11 cellular contexts compared by ENCODE assay signal in the genomic region with DNA sequence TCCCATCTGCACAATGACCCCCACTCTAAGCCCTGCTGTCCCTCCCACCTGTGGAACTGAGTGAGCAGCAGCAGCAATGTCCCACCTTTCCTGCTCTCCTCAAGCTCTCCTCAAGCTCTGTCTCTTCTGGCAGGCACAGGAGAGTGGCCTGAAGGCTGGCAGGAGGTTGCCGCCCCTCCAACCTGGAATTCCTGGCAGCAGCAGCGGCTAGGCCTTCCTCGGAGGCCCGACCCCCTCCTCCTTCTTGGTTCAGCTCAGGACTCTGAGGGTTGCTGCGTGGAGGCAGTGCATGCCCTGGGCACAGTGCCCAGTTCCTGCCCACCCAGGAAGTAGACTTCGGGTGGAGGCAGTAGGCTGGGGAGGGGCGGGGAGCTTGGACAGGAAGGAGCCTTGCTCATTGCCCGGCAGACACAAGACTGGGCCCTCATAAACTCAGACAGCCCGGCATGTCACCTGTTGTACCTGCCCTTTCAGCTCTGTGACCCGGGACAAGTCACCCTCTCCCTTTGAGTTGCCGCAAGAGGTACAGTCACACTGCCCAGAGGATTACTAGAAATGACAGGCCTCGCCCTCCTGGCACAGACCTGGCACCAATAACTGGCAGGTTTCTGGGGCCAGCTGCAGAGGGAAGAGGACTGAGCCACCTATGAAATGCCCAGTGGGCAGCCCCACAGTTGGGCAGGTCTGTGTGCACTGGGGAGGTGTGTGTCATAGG. TPM values are rescaled to one million over a fixed set of nuclear protein-coding genes. Genes with fewer than 3 reads are reported as not detected.
DNase-seq lines count a peak whose midpoint lies in the region; ATAC-seq and TF ChIP-seq lines count a peak whose summit lies in the region.
"Had no signal": no experiment of that assay in that cellular context is flagged by ENCODE, and none has a peak within 500 bp of the region (broad histone marks: within the 10 kb centered on the region; RNA-seq: fewer than 3 reads in every experiment).

No MANE protein-coding gene starts in this region.

- H3K27ac ChIP-seq in colonic mucosa: peak overlapping the region; percentile 62

- no peaks in the 10 kb centered on the region for H3K27me3 ChIP-seq in colonic mucosa

- no peaks in the 10 kb centered on the region for H3K9me3 ChIP-seq in colonic mucosa
- H3K9me3 ChIP-seq: Caco-2 had no signal

- no peak for TF ChIP-seq CTCF in colonic mucosa (IDR thresholded peaks at IDR 0.05)

- H3K4me3 ChIP-seq in colonic mucosa: peak overlapping the region; percentile 23

- H3K9ac ChIP-seq in colonic mucosa (ENCODE audit: low read depth in 2 of 2, low read length in 2 of 2): peak overlapping the region; percentile 40 to 81

- ATAC-seq in HG03457 (IDR thresholded peaks at IDR 0.05; ENCODE audit: unreplicated experiment): no peak
- ATAC-seq in GM21576 (IDR thresholded peaks at IDR 0.05; ENCODE audit: unreplicated experiment): no peak
- ATAC-seq in HG02623 (IDR thresholded peaks at IDR 0.05; ENCODE audit: unreplicated experiment): no peak

- DNase-seq in Ammon's horn (ENCODE audit: low spot score) (peak; percentile 62), LoVo (ENCODE audit: low spot score) (peak; percentile 44), colonic mucosa (peak; percentile 88), midbrain (lab: John Stamatoyannopoulos, UW) (peak; percentile 20), 8988T (no peak)
- DNase-seq: activated T-cell treated with anti-CD3 and anti-CD28 coated beads, Interleukin-2, amount 50 U/mL, for 48 hours; Caco-2 had no signal

- H3K4me1 ChIP-seq in colonic mucosa: peaks cover 2% of the 10 kb centered on the region

- intact Hi-C loops in colonic mucosa (cut with DNase I): no loop called here

- H3K36me3 ChIP-seq in colonic mucosa: no peaks in the 10 kb centered on the region

RNA-seq across cellular contexts. Expression of a gene that starts 2.1 kb away (rescaled TPM):
- total RNA-seq in colonic mucosa: 100 to 1,000 TPM; 153 to 278 TPM
- total RNA-seq: fibroblast of lung had no signal

RNA-seq across cellular contexts. Expression of a gene that starts 24.0 kb away (rescaled TPM):
- total RNA-seq in colonic mucosa: not detected
- total RNA-seq: Caco-2, fibroblast of lung had no signal
